ENCODE assay signal across 1 cellular context in genomic region chr6:11189865-11190624, GRCh38.
TF ChIP-seq lines count a peak whose summit lies in the region.

No MANE protein-coding gene starts in this region.

TF ChIP-seq in endothelial cell of umbilical vein, 7 proteins besides CTCF, POLR2A, EP300 and RAD21:
- TF ChIP-seq JUN (IDR thresholded peaks at IDR 0.05; ENCODE audit: borderline replicate concordance, insufficient read depth, insufficient read length, low read depth) (no peak), GATA2 (IDR thresholded peaks at IDR 0.05; ENCODE audit: insufficient read depth, insufficient read length, low read depth, low read length) (no peak), POLR2AphosphoS5 (IDR thresholded peaks at IDR 0.05; ENCODE audit: insufficient read depth, low read depth, low read length) (no peak), EZH2 (IDR thresholded peaks at IDR 0.05; ENCODE audit: borderline replicate concordance, low read depth, low read length, severe bottlenecking) (no peak), FOS (IDR thresholded peaks at IDR 0.05; ENCODE audit: borderline replicate concordance, insufficient read depth, low read length) (no peak), MYC (IDR thresholded peaks at IDR 0.05; ENCODE audit: low read depth, low read length) (no peak)
- TF ChIP-seq, protein P1, sequence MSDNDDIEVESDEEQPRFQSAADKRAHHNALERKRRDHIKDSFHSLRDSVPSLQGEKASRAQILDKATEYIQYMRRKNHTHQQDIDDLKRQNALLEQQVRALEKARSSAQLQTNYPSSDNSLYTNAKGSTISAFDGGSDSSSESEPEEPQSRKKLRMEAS (IDR thresholded peaks at IDR 0.05; ENCODE audit: insufficient read depth, insufficient read length) = no peak
